ENCODE assay signal across 10 cellular contexts in genomic region chr22:29225422-29226090, GRCh38. TPM values are rescaled to one million over a fixed set of nuclear protein-coding genes. Genes with fewer than 3 reads are reported as not detected.
DNase-seq lines count a peak whose midpoint lies in the region; ATAC-seq and TF ChIP-seq lines count a peak whose summit lies in the region.
"Had no signal": no experiment of that assay in that cellular context is flagged by ENCODE, and none has a peak within 500 bp of the region (broad histone marks: within the 10 kb centered on the region; RNA-seq: fewer than 3 reads in every experiment).

No MANE protein-coding gene starts in this region.

- H3K4me1 ChIP-seq in muscle layer of colon (ENCODE audit: insufficient read depth, low read length): peaks cover 34% of the 10 kb centered on the region

- peak; percentile 28 for TF ChIP-seq POLR2A in erythroblast (IDR thresholded peaks at IDR 0.05; ENCODE audit: low read length)

- no peaks in the 10 kb centered on the region for H3K36me3 ChIP-seq in muscle layer of colon (ENCODE audit: insufficient read depth, low read length)

- no peaks in the 10 kb centered on the region for H3K27me3 ChIP-seq in muscle layer of colon (ENCODE audit: control insufficient read depth in 1 of 2, insufficient read depth in 2 of 2, low read length in 2 of 2)

- H3K9ac ChIP-seq in muscle layer of colon (ENCODE audit: low read length): no peak overlapping the region

- ATAC-seq in HG03354 (IDR thresholded peaks at IDR 0.05; ENCODE audit: poor library complexity, severe bottlenecking, unreplicated experiment) (no peak), GM19467 (IDR thresholded peaks at IDR 0.05; ENCODE audit: unreplicated experiment) (no peak)
- ATAC-seq: activated CD4-positive, alpha-beta T cell treated with anti-CD3 and anti-CD28 coated beads for 36 hours had no signal

- H3K9me3 ChIP-seq in muscle layer of colon (ENCODE audit: low read length): no peaks in the 10 kb centered on the region

- H3K27ac ChIP-seq in muscle layer of colon (ENCODE audit: low read depth, low read length): peak overlapping the region; percentile 19

- no peak overlapping the region for H3K4me3 ChIP-seq in muscle layer of colon (ENCODE audit: low read depth in 1 of 2, low read length in 2 of 2)

- DNase-seq in 8988T (peak; percentile 21), NCI-H2029 (lab: John Stamatoyannopoulos, UW) (peak; percentile 27), erythroblast (lab: John Stamatoyannopoulos, UW) (no peak), A172 (ENCODE audit: low spot score) (no peak)
- no peak for DNase-seq in activated T-cell treated with anti-CD3 and anti-CD28 coated beads, Interleukin-2, amount 50 U/mL, for 1 hour
- DNase-seq: activated CD4-positive, alpha-beta T cell treated with anti-CD3 and anti-CD28 coated beads for 36 hours; NCI-H226 had no signal

RNA-seq across cellular contexts. Expression of gene EMID1, which starts 19.9 kb away (rescaled TPM):
- total RNA-seq in A172 (2014; rRNA removed; shearing (Covaris generic)): 0.24 TPM in 1 of 2 replicates, not detected in the other
- total RNA-seq: activated CD4-positive, alpha-beta T cell treated with anti-CD3 and anti-CD28 coated beads for 36 hours had no signal

RNA-seq across cellular contexts. Expression of gene RHBDD3, which starts 42.2 kb away (rescaled TPM):
- 15.3 and 19.3 TPM in 2 replicates for total RNA-seq in A172 (2014; rRNA removed; shearing (Covaris generic))

RNA-seq across cellular contexts. Expression of gene EWSR1, which starts 42.5 kb away (rescaled TPM):
- 146 and 168 TPM in 2 replicates for total RNA-seq in A172 (2014; rRNA removed; shearing (Covaris generic))

Comparison
In these comparisons a context has a peak if more than half of its experiments do, and no peak if none do; other contexts are left out.
1. DNase-seq: peak in 8988T (single experiment) and NCI-H2029 (single experiment); none in erythroblast (0 of 2), activated T-cell treated with anti-CD3 and anti-CD28 coated beads, Interleukin-2, amount 50 U/mL, for 1 hour (single experiment) and A172 (single experiment).